ENCODE assay signal across 17 cellular contexts in the genomic region with DNA sequence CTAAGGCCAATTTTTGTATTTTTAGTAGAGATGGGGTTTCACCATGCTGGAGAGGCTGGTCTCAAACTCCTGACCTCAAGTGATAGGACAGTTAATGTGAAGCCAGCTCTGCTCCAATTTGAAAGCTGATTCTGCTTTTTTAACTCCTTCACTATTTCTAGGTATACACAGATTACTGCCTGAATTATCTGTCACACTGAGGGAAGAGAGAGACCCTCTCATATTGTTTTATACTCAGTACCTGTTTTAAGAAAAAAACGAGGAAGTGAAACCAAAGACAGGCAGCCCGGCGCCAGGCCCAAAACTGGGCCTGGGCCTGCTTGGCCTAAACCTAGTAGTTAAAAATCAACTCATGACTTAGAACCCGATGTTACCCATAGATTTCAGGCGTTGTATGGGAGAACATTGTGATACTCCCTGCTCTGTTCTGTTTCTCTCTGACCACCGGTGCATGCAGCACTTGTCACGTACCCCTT.
A peak's percentile ranks its signal among the peaks of the same experiment; 100 is the strongest.
DNase-seq lines count a peak whose midpoint lies in the region; ATAC-seq, FAIRE-seq and TF ChIP-seq lines count a peak whose summit lies in the region.
"Had no signal": no experiment of that assay in that cellular context is flagged by ENCODE, and none has a peak within 500 bp of the region (broad histone marks: within the 10 kb centered on the region; RNA-seq: fewer than 3 reads in every experiment).

No MANE protein-coding gene starts in this region.

- H3K79me2 ChIP-seq in GM23338 (replicated peaks; ENCODE audit: insufficient read depth) = no peaks in the 10 kb centered on the region

- no peak for FAIRE-seq in pancreas (lab: Jason Lieb, UNC)

- H3K27me3 ChIP-seq in pancreas = no peaks in the 10 kb centered on the region
- H3K27me3 ChIP-seq in GM23338 (ENCODE audit: insufficient read depth) = no peaks in the 10 kb centered on the region
- H3K27me3 ChIP-seq: esophagus muscularis mucosa, spleen, tibial artery had no signal

- no peaks in the 10 kb centered on the region for H3K9me2 ChIP-seq in GM23338 (ENCODE audit: insufficient read depth)

- no peak overlapping the region for H3K4me3 ChIP-seq in pancreas
- no peak overlapping the region for H3K4me3 ChIP-seq in GM23338
- H3K4me3 ChIP-seq: esophagus muscularis mucosa, spleen, tibial artery had no signal

- H3K36me3 ChIP-seq in pancreas (no peaks in the 10 kb centered on the region), GM23338 (ENCODE audit: insufficient read depth) (no peaks in the 10 kb centered on the region)
- H3K36me3 ChIP-seq: esophagus muscularis mucosa, spleen, tibial artery had no signal

- ATAC-seq in GM19324 (IDR thresholded peaks at IDR 0.05; ENCODE audit: low FRiP score, unreplicated experiment) (peak; percentile 70), HG02610 (IDR thresholded peaks at IDR 0.05; ENCODE audit: unreplicated experiment) (peak; percentile 60), HG03354 (IDR thresholded peaks at IDR 0.05; ENCODE audit: poor library complexity, severe bottlenecking, unreplicated experiment) (peak; percentile 73), pancreas (no peak), GM23338 (no peak)
- ATAC-seq: activated naive CD8-positive, alpha-beta T cell treated with anti-CD3 and anti-CD28 coated beads, Interleukin-2, amount 50 U/mL, for 24 hours; CD8-positive, alpha-beta T cell had no signal

- H3K36me3 Mint-ChIP-seq in GM23338 (ENCODE audit: low read depth) = no peaks in the 10 kb centered on the region
- H3K36me3 Mint-ChIP-seq: CD8-positive, alpha-beta T cell had no signal

- no peak overlapping the region for H3K4me2 ChIP-seq in GM23338

- no peaks in the 10 kb centered on the region for H3K4me1 Mint-ChIP-seq in GM23338
- H3K4me1 Mint-ChIP-seq: activated naive CD8-positive, alpha-beta T cell treated with anti-CD3 and anti-CD28 coated beads, Interleukin-2, amount 50 U/mL, for 24 hours had no signal

- no peak overlapping the region for H2AFZ ChIP-seq in GM23338

- DNase-seq in renal cortical epithelial cell (ENCODE audit: low read depth) (peak; percentile 23), pancreas (no peak), GM23338 (ENCODE audit: low spot score) (no peak), posterior vena cava (ENCODE audit: low spot score) (no peak)
- DNase-seq: activated naive CD8-positive, alpha-beta T cell treated with anti-CD3 and anti-CD28 coated beads, Interleukin-2, amount 50 U/mL, for 24 hours; CD8-positive, alpha-beta T cell; GOT3; hypothalamus; NCI-H1436; NCI-H524; SHP77; spleen; tibial artery had no signal

- no peak overlapping the region for H3K4me3 Mint-ChIP-seq in GM23338
- H3K4me3 Mint-ChIP-seq: activated naive CD8-positive, alpha-beta T cell treated with anti-CD3 and anti-CD28 coated beads, Interleukin-2, amount 50 U/mL, for 24 hours; CD8-positive, alpha-beta T cell had no signal

- H3K4me1 ChIP-seq in pancreas (no peaks in the 10 kb centered on the region), GM23338 (ENCODE audit: insufficient read depth) (no peaks in the 10 kb centered on the region)
- H3K4me1 ChIP-seq: esophagus muscularis mucosa, spleen, tibial artery had no signal

- TF ChIP-seq CTCF in pancreas (IDR thresholded peaks at IDR 0.05) (no peak), GM23338 (conservative IDR thresholded peaks at IDR 0.05; ENCODE audit: low read depth in 2 of 2) (no peak)

- no peaks in the 10 kb centered on the region for H3F3A ChIP-seq in GM23338 (replicated peaks; ENCODE audit: low read depth)

- intact Hi-C loops in pancreas (cut with DNase I) = no loop called here
- intact Hi-C loops in posterior vena cava (cut with DNase I) = no loop called here

- H3K27me3 Mint-ChIP-seq in GM23338 (ENCODE audit: insufficient read depth, low read depth, poor library complexity) = peaks cover 1% of the 10 kb centered on the region
- H3K27me3 Mint-ChIP-seq: activated naive CD8-positive, alpha-beta T cell treated with anti-CD3 and anti-CD28 coated beads, Interleukin-2, amount 50 U/mL, for 24 hours had no signal

- no peaks in the 10 kb centered on the region for H3K9me3 ChIP-seq in pancreas
- H3K9me3 ChIP-seq: esophagus muscularis mucosa, spleen, tibial artery had no signal

- H3K9me3 Mint-ChIP-seq in GM23338 = no peaks in the 10 kb centered on the region
- H3K9me3 Mint-ChIP-seq: activated naive CD8-positive, alpha-beta T cell treated with anti-CD3 and anti-CD28 coated beads, Interleukin-2, amount 50 U/mL, for 24 hours; CD8-positive, alpha-beta T cell had no signal

- H4K20me1 ChIP-seq in GM23338 (replicated peaks; ENCODE audit: insufficient read depth) = no peaks in the 10 kb centered on the region

- H3K27ac ChIP-seq in pancreas (no peak overlapping the region), GM23338 (ENCODE audit: low read depth) (no peak overlapping the region)
- H3K27ac ChIP-seq: esophagus muscularis mucosa, spleen, tibial artery had no signal

- H3K27ac Mint-ChIP-seq in GM23338 = no peak overlapping the region
- H3K27ac Mint-ChIP-seq: activated naive CD8-positive, alpha-beta T cell treated with anti-CD3 and anti-CD28 coated beads, Interleukin-2, amount 50 U/mL, for 24 hours; CD8-positive, alpha-beta T cell had no signal

- 75 to 83% methylated on average over 7 of the region's 7 CpGs for WGBS in pancreas, 2 donors

TF ChIP-seq in GM23338, 12 proteins besides CTCF, POLR2A, EP300 and RAD21 (continues in another document):
- TF ChIP-seq EZH2 (IDR thresholded peaks at IDR 0.05; ENCODE audit: low read depth, unreplicated experiment) = no peak
- TF ChIP-seq, protein P1, sequence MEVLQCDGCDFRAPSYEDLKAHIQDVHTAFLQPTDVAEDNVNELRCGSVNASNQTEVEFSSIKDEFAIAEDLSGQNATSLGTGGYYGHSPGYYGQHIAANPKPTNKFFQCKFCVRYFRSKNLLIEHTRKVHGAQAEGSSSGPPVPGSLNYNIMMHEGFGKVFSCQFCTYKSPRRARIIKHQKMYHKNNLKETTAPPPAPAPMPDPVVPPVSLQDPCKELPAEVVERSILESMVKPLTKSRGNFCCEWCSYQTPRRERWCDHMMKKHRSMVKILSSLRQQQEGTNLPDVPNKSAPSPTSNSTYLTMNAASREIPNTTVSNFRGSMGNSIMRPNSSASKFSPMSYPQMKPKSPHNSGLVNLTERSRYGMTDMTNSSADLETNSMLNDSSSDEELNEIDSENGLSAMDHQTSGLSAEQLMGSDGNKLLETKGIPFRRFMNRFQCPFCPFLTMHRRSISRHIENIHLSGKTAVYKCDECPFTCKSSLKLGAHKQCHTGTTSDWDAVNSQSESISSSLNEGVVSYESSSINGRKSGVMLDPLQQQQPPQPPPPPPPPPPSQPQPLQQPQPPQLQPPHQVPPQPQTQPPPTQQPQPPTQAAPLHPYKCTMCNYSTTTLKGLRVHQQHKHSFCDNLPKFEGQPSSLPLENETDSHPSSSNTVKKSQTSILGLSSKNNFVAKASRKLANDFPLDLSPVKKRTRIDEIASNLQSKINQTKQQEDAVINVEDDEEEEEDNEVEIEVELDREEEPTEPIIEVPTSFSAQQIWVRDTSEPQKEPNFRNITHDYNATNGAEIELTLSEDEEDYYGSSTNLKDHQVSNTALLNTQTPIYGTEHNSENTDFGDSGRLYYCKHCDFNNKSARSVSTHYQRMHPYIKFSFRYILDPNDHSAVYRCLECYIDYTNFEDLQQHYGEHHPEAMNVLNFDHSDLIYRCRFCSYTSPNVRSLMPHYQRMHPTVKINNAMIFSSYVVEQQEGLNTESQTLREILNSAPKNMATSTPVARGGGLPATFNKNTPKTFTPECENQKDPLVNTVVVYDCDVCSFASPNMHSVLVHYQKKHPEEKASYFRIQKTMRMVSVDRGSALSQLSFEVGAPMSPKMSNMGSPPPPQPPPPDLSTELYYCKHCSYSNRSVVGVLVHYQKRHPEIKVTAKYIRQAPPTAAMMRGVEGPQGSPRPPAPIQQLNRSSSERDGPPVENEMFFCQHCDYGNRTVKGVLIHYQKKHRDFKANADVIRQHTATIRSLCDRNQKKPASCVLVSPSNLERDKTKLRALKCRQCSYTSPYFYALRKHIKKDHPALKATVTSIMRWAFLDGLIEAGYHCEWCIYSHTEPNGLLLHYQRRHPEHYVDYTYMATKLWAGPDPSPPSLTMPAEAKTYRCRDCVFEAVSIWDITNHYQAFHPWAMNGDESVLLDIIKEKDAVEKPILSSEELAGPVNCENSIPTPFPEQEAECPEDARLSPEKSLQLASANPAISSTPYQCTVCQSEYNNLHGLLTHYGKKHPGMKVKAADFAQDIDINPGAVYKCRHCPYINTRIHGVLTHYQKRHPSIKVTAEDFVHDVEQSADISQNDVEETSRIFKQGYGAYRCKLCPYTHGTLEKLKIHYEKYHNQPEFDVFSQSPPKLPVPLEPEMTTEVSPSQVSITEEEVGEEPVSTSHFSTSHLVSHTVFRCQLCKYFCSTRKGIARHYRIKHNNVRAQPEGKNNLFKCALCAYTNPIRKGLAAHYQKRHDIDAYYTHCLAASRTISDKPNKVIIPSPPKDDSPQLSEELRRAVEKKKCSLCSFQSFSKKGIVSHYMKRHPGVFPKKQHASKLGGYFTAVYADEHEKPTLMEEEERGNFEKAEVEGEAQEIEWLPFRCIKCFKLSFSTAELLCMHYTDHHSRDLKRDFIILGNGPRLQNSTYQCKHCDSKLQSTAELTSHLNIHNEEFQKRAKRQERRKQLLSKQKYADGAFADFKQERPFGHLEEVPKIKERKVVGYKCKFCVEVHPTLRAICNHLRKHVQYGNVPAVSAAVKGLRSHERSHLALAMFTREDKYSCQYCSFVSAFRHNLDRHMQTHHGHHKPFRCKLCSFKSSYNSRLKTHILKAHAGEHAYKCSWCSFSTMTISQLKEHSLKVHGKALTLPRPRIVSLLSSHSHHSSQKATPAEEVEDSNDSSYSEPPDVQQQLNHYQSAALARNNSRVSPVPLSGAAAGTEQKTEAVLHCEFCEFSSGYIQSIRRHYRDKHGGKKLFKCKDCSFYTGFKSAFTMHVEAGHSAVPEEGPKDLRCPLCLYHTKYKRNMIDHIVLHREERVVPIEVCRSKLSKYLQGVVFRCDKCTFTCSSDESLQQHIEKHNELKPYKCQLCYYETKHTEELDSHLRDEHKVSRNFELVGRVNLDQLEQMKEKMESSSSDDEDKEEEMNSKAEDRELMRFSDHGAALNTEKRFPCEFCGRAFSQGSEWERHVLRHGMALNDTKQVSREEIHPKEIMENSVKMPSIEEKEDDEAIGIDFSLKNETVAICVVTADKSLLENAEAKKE (CRISPR knock-in tag; IDR thresholded peaks at IDR 0.05) = no peak
- no peak for TF ChIP-seq ZNF331 (CRISPR knock-in tag; IDR thresholded peaks at IDR 0.05; ENCODE audit: low read depth)
- no peak for TF ChIP-seq POLR2AphosphoS5 (IDR thresholded peaks at IDR 0.05; ENCODE audit: low read depth)
- no peak for TF ChIP-seq CREB1 (CRISPR knock-in tag; IDR thresholded peaks at IDR 0.05; ENCODE audit: low read depth)

Comparison
In these comparisons a context has a peak if more than half of its experiments do, and no peak if none do; other contexts are left out.
1. ATAC-seq: peak in GM19324 (single experiment), HG02610 (single experiment) and HG03354 (single experiment); none in pancreas (0 of 4) and GM23338 (single experiment).